9 cellular contexts compared by ENCODE assay signal in the genomic region with DNA sequence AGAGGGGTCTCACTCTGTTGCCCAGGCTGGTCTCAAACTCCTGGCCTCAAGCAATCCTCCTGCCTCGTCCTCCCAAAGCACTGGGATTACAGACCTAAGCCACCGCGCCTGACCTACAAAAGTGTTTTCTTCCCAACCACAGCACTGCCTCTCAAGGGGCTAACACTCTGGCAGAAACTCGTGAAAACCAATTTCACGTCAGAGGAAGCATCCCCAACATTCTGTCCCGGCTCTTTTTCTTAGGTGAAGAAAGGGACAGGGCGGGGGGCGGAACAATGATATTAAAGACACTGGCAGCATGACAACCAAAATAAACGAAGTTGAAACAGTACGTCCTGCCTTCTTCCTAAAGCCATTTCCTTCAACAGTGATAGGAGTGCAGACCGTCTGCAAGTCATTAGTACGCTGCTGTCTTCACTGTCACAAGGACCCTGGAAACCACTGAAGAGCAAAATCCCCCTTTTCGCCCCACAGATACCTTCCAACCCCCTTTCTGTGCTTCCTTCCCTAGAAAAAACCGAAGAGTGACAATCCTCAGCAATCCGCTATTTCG. TPM values are rescaled to one million over a fixed set of nuclear protein-coding genes. Genes with fewer than 3 reads are reported as not detected.
DNase-seq lines count a peak whose midpoint lies in the region; ATAC-seq, FAIRE-seq and TF ChIP-seq lines count a peak whose summit lies in the region.
"Not testable (repeated sequence)": the region's sequence is repeated elsewhere in the genome, so short reads cannot be mapped to it uniquely, and the experiment has no call there.
"Had no signal": no experiment of that assay in that cellular context is flagged by ENCODE, and none has a peak within 500 bp of the region (broad histone marks: within the 10 kb centered on the region; RNA-seq: fewer than 3 reads in every experiment).

No MANE protein-coding gene starts in this region.

- WGBS in HepG2 (ENCODE audit: low lambda C conversion rate), result no CpG with 5 or more reads among the region's 16 CpGs

- DNase-seq in GM06990 (ENCODE audit: extremely low read depth, insufficient read length); Panc1 (ENCODE audit: low read depth, low spot score); activated T-helper 2 cell treated with anti-CD3 and anti-CD28 coated beads, Interferon-gamma antibody, Interleukin-2, Interleukin-4, amounts not matched to agents 10 μg/mL and 5 μg/mL and 100 μg/mL, durations not matched to agents 14 hours and 24 hours and 36 hours (ENCODE audit: low spot score); MCF 10A (ENCODE audit: unreplicated experiment); fibroblast of mammary gland (ENCODE audit: low read depth); HepG2 (ENCODE audit: low spot score); skeletal muscle cell (ENCODE audit: low read depth): not testable (repeated sequence)

- peaks cover 26% of the 10 kb centered on the region for H3K36me3 Mint-ChIP-seq in activated T-helper 2 cell treated with anti-CD3 and anti-CD28 coated beads, Interferon-gamma antibody, Interleukin-2, Interleukin-4, amounts not matched to agents 10 μg/mL and 5 μg/mL and 100 μg/mL, durations not matched to agents 14 hours and 24 hours and 36 hours (ENCODE audit: low read depth)
- H3K36me3 Mint-ChIP-seq in MCF 10A (ENCODE audit: insufficient read depth, unreplicated experiment), result peaks cover 30% of the 10 kb centered on the region

- not testable (repeated sequence) for FAIRE-seq in HepG2 (lab: Jason Lieb, UNC)

- H3K4me1 Mint-ChIP-seq in activated T-helper 2 cell treated with anti-CD3 and anti-CD28 coated beads, Interferon-gamma antibody, Interleukin-2, Interleukin-4, amounts not matched to agents 10 μg/mL and 5 μg/mL and 100 μg/mL, durations not matched to agents 14 hours and 24 hours and 36 hours (ENCODE audit: low read depth), result peaks cover 19% of the 10 kb centered on the region
- H3K4me1 Mint-ChIP-seq in MCF 10A (ENCODE audit: insufficient read depth, unreplicated experiment), result not testable (repeated sequence)

- POLR2A ChIA-PET in Panc1 (lab: Charles Lee), result not testable (repeated sequence)
- POLR2A ChIA-PET in MCF 10A (lab: Yijun Ruan, JAX), result interaction anchor here (1.0 to 4.7 kb wide), 7 partner anchors 19 to 174 kb away, joined by 3 to 92 read pairs (median 27); partner anchors contain the start of genes ANKRD34A, PIAS3, POLR3GL and RBM8A
- POLR2A ChIA-PET in HepG2 (lab: Yijun Ruan, JAX), result interaction anchor here (1.6 to 2.1 kb wide), 2 partner anchors 105 to 116 kb away, joined by 5 to 12 read pairs; partner anchors contain the start of genes PDZK1 and RBM8A

- H3K4me3 ChIP-seq in ACC112 (ENCODE audit: low read depth, low read length), result peak overlapping the region; percentile 62
- H3K4me3 ChIP-seq in GM06990 (replicated peaks; ENCODE audit: low read depth, low read length), result peak overlapping the region; percentile 38
- H3K4me3 ChIP-seq in Panc1 (ENCODE audit: low read depth in 2 of 2, low read length in 2 of 2), result peak overlapping the region; percentile 17 to 37
- H3K4me3 ChIP-seq in fibroblast of mammary gland (ENCODE audit: control insufficient read depth, low read depth, low read length), result peak overlapping the region; percentile 29
- not testable (repeated sequence) for H3K4me3 ChIP-seq in HepG2 (replicated peaks in 1 of 3; ENCODE audit: insufficient read depth in 1 of 3, low read depth in 2 of 3, low read length in 3 of 3)
- H3K4me3 ChIP-seq in skeletal muscle cell (ENCODE audit: low read depth, low read length), result peak overlapping the region; percentile 28

- H3K27me3 ChIP-seq in ACC112 (ENCODE audit: insufficient read depth, low read length); GM06990 (replicated peaks; ENCODE audit: control insufficient read depth, insufficient read depth, low read length); Panc1 (ENCODE audit: control insufficient read depth, insufficient read depth, low read length); HepG2 (ENCODE audit: control insufficient read depth in 1 of 2, insufficient read depth in 2 of 2, low read length in 2 of 2): not testable (repeated sequence)

- H3K4me1 ChIP-seq in ACC112 (ENCODE audit: control insufficient read depth, insufficient read depth, low read length, unreplicated experiment) (peaks cover 12% of the 10 kb centered on the region), Panc1 (ENCODE audit: control insufficient read depth, insufficient read depth, low read length) (peaks cover 11% of the 10 kb centered on the region; the same call in 1 of the 2 replicates), HepG2 (ENCODE audit: insufficient read depth, low read length) (peaks cover 14% of the 10 kb centered on the region)

- 0 out of 2 replicates have a peak overlapping the region, but pooled peaks have one; percentile 27 for H3K4me2 ChIP-seq in HepG2 (ENCODE audit: low read depth, low read length)

- H2AFZ ChIP-seq in ACC112 (ENCODE audit: low read length, unreplicated experiment); HepG2 (ENCODE audit: low read length): not testable (repeated sequence)

- in situ Hi-C loops in Panc1 (cut with HindIII; ENCODE audit: low pct_unique_long_range_greater_than_20kb, low sequenced_read_pairs), result not testable (repeated sequence)
- in situ Hi-C loops in HepG2 (cut with HindIII; ENCODE audit: extremely low pct_ligation_motif_present, low pct_unique_long_range_greater_than_20kb), result loop anchor here (10.0 kb wide), 1 partner anchor 58 kb away; no protein-coding TSS in a partner anchor

- not testable (repeated sequence) for H3K27ac ChIP-seq in ACC112 (ENCODE audit: low read depth, low read length); Panc1 (ENCODE audit: low read length); HepG2 (ENCODE audit: extremely low read length, insufficient read depth, low read length)

- H3K9ac ChIP-seq in HepG2 (ENCODE audit: insufficient read depth, low read depth, low read length), result not testable (repeated sequence)

- H3K27me3 Mint-ChIP-seq in activated T-helper 2 cell treated with anti-CD3 and anti-CD28 coated beads, Interferon-gamma antibody, Interleukin-2, Interleukin-4, amounts not matched to agents 10 μg/mL and 5 μg/mL and 100 μg/mL, durations not matched to agents 14 hours and 24 hours and 36 hours (ENCODE audit: low read depth); MCF 10A (ENCODE audit: insufficient read depth, unreplicated experiment): not testable (repeated sequence)

- ATAC-seq in Panc1, HepG2: not testable (repeated sequence)

- H3K9me3 Mint-ChIP-seq in activated T-helper 2 cell treated with anti-CD3 and anti-CD28 coated beads, Interferon-gamma antibody, Interleukin-2, Interleukin-4, amounts not matched to agents 10 μg/mL and 5 μg/mL and 100 μg/mL, durations not matched to agents 14 hours and 24 hours and 36 hours; MCF 10A (ENCODE audit: unreplicated experiment): not testable (repeated sequence)

- intact Hi-C loops in Panc1 (cut with micrococcal nuclease; ENCODE audit: unreplicated experiment); activated T-helper 2 cell treated with anti-CD3 and anti-CD28 coated beads, Interferon-gamma antibody, Interleukin-2, Interleukin-4, amounts not matched to agents 10 μg/mL and 5 μg/mL and 100 μg/mL, durations not matched to agents 14 hours and 24 hours and 36 hours (cut with micrococcal nuclease): not testable (repeated sequence)
- intact Hi-C loops in MCF 10A (cut with micrococcal nuclease) (loop anchor here (5.0 to 10.0 kb wide), 3 partner anchors 41 to 101 kb away; no protein-coding TSS in a partner anchor), HepG2 (cut with micrococcal nuclease; ENCODE audit: unreplicated experiment) (loop anchor here (10.0 kb wide), 1 partner anchor 88 kb away; no protein-coding TSS in a partner anchor)

- not testable (repeated sequence) for TF ChIP-seq RAD21 in HepG2 (CRISPR knock-in tag; IDR thresholded peaks at IDR 0.05)

- not testable (repeated sequence) for H3K27ac Mint-ChIP-seq in activated T-helper 2 cell treated with anti-CD3 and anti-CD28 coated beads, Interferon-gamma antibody, Interleukin-2, Interleukin-4, amounts not matched to agents 10 μg/mL and 5 μg/mL and 100 μg/mL, durations not matched to agents 14 hours and 24 hours and 36 hours
- H3K27ac Mint-ChIP-seq in MCF 10A (ENCODE audit: low read depth, unreplicated experiment), result peak overlapping the region; percentile 94

- not testable (repeated sequence) for H4K20me1 ChIP-seq in HepG2 (ENCODE audit: insufficient read depth, low read length)

- H3K36me3 ChIP-seq in ACC112 (ENCODE audit: insufficient read depth, low read length) (peaks cover 19% of the 10 kb centered on the region), HepG2 (replicated peaks in 1 of 2; ENCODE audit: control insufficient read depth in 1 of 2, insufficient read depth in 2 of 2, low read length in 2 of 2) (peaks cover 3 to 14% of the 10 kb centered on the region in 2 experiments)
- not testable (repeated sequence) for H3K36me3 ChIP-seq in GM06990 (ENCODE audit: control insufficient read depth, insufficient read depth, low read length); Panc1 (ENCODE audit: control insufficient read depth, insufficient read depth, low read length)

- CTCF ChIA-PET in Panc1 (lab: Charles Lee); HepG2 (lab: Yijun Ruan, JAX; ENCODE audit: low intra/inter-chr PET ratio, low total read pairs): not testable (repeated sequence)
- CTCF ChIA-PET in MCF 10A (lab: Yijun Ruan, JAX), result interaction anchor here (0.9 kb wide), 1 partner anchor 15 kb away, joined by 3 read pairs; no protein-coding TSS in a partner anchor

- TF ChIP-seq POLR2A in HepG2 (IDR thresholded peaks at IDR 0.05; ENCODE audit: insufficient read depth in 1 of 2, low read depth in 2 of 2, low read length in 2 of 2), result not testable (repeated sequence)

- not testable (repeated sequence) for TF ChIP-seq CTCF in GM06990 (IDR thresholded peaks at IDR 0.05; ENCODE audit: insufficient read depth, low read length, poor library complexity, severe bottlenecking); Panc1 (IDR thresholded peaks at IDR 0.05); MCF 10A (IDR thresholded peaks at IDR 0.05; ENCODE audit: unreplicated experiment); fibroblast of mammary gland (conservative IDR thresholded peaks at IDR 0.05; ENCODE audit: control insufficient read depth, insufficient read depth, low read depth, low read length); HepG2 (CRISPR knock-in tag; IDR thresholded peaks at IDR 0.05)

- not testable (repeated sequence) for H3K9me3 ChIP-seq in Panc1 (ENCODE audit: control insufficient read depth, insufficient read depth, low read depth, low read length); HepG2 (ENCODE audit: low read length)

- peak overlapping the region; percentile 33 for H3K4me3 Mint-ChIP-seq in activated T-helper 2 cell treated with anti-CD3 and anti-CD28 coated beads, Interferon-gamma antibody, Interleukin-2, Interleukin-4, amounts not matched to agents 10 μg/mL and 5 μg/mL and 100 μg/mL, durations not matched to agents 14 hours and 24 hours and 36 hours (ENCODE audit: low read depth)
- peak overlapping the region; percentile 90 for H3K4me3 Mint-ChIP-seq in MCF 10A (ENCODE audit: unreplicated experiment)

- BruUV-seq in Panc1 (replicated peaks; lab: Mats Ljungman, UMichigan); HepG2 (replicated peaks; lab: Mats Ljungman, UMichigan): not testable (repeated sequence)
- TSS peak; percentile 37 for BruUV-seq in MCF 10A (replicated peaks; lab: Mats Ljungman, UMichigan)

- not testable (repeated sequence) for TF ChIP-seq EP300 in HepG2 (IDR thresholded peaks at IDR 0.05; ENCODE audit: low read depth in 2 of 2, low read length in 2 of 2); HepG2 (CRISPR knock-in tag; IDR thresholded peaks at IDR 0.05; ENCODE audit: borderline replicate concordance)

- H3K79me2 ChIP-seq in ACC112 (ENCODE audit: control insufficient read depth, insufficient read depth, low read length, unreplicated experiment) (peaks cover 41% of the 10 kb centered on the region), HepG2 (ENCODE audit: insufficient read depth, low read length) (peaks cover 19% of the 10 kb centered on the region)

RNA-seq across cellular contexts. Expression of gene RNF115, which starts 1.0 kb away (rescaled TPM):
- total RNA-seq in Panc1 (2021; ENCODE audit: unreplicated experiment), result 14.5 TPM
- polyA plus RNA-seq in Panc1 (2012; ENCODE audit: insufficient read length), result 6.5 TPM
- total RNA-seq in activated T-helper 2 cell treated with anti-CD3 and anti-CD28 coated beads, Interferon-gamma antibody, Interleukin-2, Interleukin-4, amounts not matched to agents 10 μg/mL and 5 μg/mL and 100 μg/mL, durations not matched to agents 14 hours and 24 hours and 36 hours, result 15.5 TPM in 2 replicates
- 16.8 and 19.5 TPM in 2 replicates for total RNA-seq in MCF 10A (2022)
- 7.8 and 10.1 TPM in 2 replicates for total RNA-seq in HepG2 (2016; rRNA removed; fragmentation: Illumina TruSeq; extraction: Trizol)
- 2.2 and 2.4 TPM in 2 replicates for total RNA-seq in HepG2 (2016; cell fraction: cytosol; rRNA removed; fragmentation: Illumina TruSeq; extraction: Trizol; ENCODE audit: low read depth)
- total RNA-seq in HepG2 (2016; cell fraction: insoluble cytoplasmic fraction; rRNA removed; fragmentation: Illumina TruSeq; extraction: Trizol), result 8.6 and 9.5 TPM in 2 replicates
- total RNA-seq in HepG2 (2016; cell fraction: membrane; rRNA removed; fragmentation: Illumina TruSeq; extraction: Trizol), result 6.1 and 6.2 TPM in 2 replicates
- total RNA-seq in HepG2 (2016; cell fraction: nucleus; rRNA removed; fragmentation: Illumina TruSeq; extraction: Trizol), result 10.9 and 11.6 TPM in 2 replicates
- polyA plus RNA-seq in HepG2 (2011; rRNA removed), result 4.6 and 6.0 TPM in 2 replicates
- 2.3 and 3.0 TPM in 2 replicates for polyA plus RNA-seq in HepG2 (2011; cell fraction: cytosol; rRNA removed)
- 3.0 and 4.1 TPM in 2 replicates for polyA plus RNA-seq in HepG2 (2011; cell fraction: nucleus; rRNA removed)
- 4.1 and 5.7 TPM in 2 replicates for polyA plus RNA-seq in HepG2 (2012)
- 2.9 and 3.4 TPM in 2 replicates for polyA plus RNA-seq in HepG2 (2016; cell fraction: cytosol; fragmentation: Illumina TruSeq; extraction: Trizol; ENCODE audit: low read depth)
- polyA plus RNA-seq in HepG2 (2016; cell fraction: insoluble cytoplasmic fraction; fragmentation: Illumina TruSeq; extraction: Trizol; ENCODE audit: low read depth), result 11.8 and 12.2 TPM in 2 replicates
- 7.2 and 8.6 TPM in 2 replicates for polyA plus RNA-seq in HepG2 (2016; cell fraction: membrane; fragmentation: Illumina TruSeq; extraction: Trizol; ENCODE audit: low read depth)
- polyA plus RNA-seq in HepG2 (2016; cell fraction: nucleus; fragmentation: Illumina TruSeq; extraction: Trizol; ENCODE audit: insufficient read depth, low read depth), result 15.3 and 16.4 TPM in 2 replicates
- polyA minus RNA-seq in HepG2 (2011; rRNA and poly(A)+ RNA removed; ENCODE audit: low replicate concordance), result 3.6 and 12.3 TPM in 2 replicates
- 2.1 and 2.6 TPM in 2 replicates for polyA minus RNA-seq in HepG2 (2011; cell fraction: cytosol; rRNA and poly(A)+ RNA removed)
- 11.2 and 12.9 TPM in 2 replicates for polyA minus RNA-seq in HepG2 (2011; cell fraction: nucleus; rRNA and poly(A)+ RNA removed)

RNA-seq across cellular contexts. Expression of gene POLR3C, which starts 1.1 kb away (rescaled TPM):
- total RNA-seq in Panc1 (2021; ENCODE audit: unreplicated experiment) (35.1 TPM), MCF 10A (2022) (67.9 and 96.8 TPM in 2 replicates), HepG2 (2016; rRNA removed; fragmentation: Illumina TruSeq; extraction: Trizol) (24.3 TPM in 2 replicates)
- 23.8 TPM for polyA plus RNA-seq in Panc1 (2012; ENCODE audit: insufficient read length)
- total RNA-seq in activated T-helper 2 cell treated with anti-CD3 and anti-CD28 coated beads, Interferon-gamma antibody, Interleukin-2, Interleukin-4, amounts not matched to agents 10 μg/mL and 5 μg/mL and 100 μg/mL, durations not matched to agents 14 hours and 24 hours and 36 hours, result 31.6 and 33.4 TPM in 2 replicates
- 11.5 and 13.9 TPM in 2 replicates for total RNA-seq in HepG2 (2016; cell fraction: cytosol; rRNA removed; fragmentation: Illumina TruSeq; extraction: Trizol; ENCODE audit: low read depth)
- 22.9 and 26.4 TPM in 2 replicates for total RNA-seq in HepG2 (2016; cell fraction: insoluble cytoplasmic fraction; rRNA removed; fragmentation: Illumina TruSeq; extraction: Trizol)
- total RNA-seq in HepG2 (2016; cell fraction: membrane; rRNA removed; fragmentation: Illumina TruSeq; extraction: Trizol), result 14.2 and 15.1 TPM in 2 replicates
- total RNA-seq in HepG2 (2016; cell fraction: nucleus; rRNA removed; fragmentation: Illumina TruSeq; extraction: Trizol), result 16.6 and 16.7 TPM in 2 replicates
- polyA plus RNA-seq in HepG2 (2011; rRNA removed), result 15.0 and 15.5 TPM in 2 replicates
- 13.3 and 17.9 TPM in 2 replicates for polyA plus RNA-seq in HepG2 (2011; cell fraction: cytosol; rRNA removed)
- 23.1 and 24.9 TPM in 2 replicates for polyA plus RNA-seq in HepG2 (2011; cell fraction: nucleus; rRNA removed)
- polyA plus RNA-seq in HepG2 (2012), result 14.2 and 14.7 TPM in 2 replicates
- 6.9 and 9.5 TPM in 2 replicates for polyA plus RNA-seq in HepG2 (2016; cell fraction: cytosol; fragmentation: Illumina TruSeq; extraction: Trizol; ENCODE audit: low read depth)
- 28.8 and 29.9 TPM in 2 replicates for polyA plus RNA-seq in HepG2 (2016; cell fraction: insoluble cytoplasmic fraction; fragmentation: Illumina TruSeq; extraction: Trizol; ENCODE audit: low read depth)
- polyA plus RNA-seq in HepG2 (2016; cell fraction: membrane; fragmentation: Illumina TruSeq; extraction: Trizol; ENCODE audit: low read depth), result 9.7 and 12.5 TPM in 2 replicates
- 24.4 and 27.3 TPM in 2 replicates for polyA plus RNA-seq in HepG2 (2016; cell fraction: nucleus; fragmentation: Illumina TruSeq; extraction: Trizol; ENCODE audit: insufficient read depth, low read depth)
- polyA minus RNA-seq in HepG2 (2011; rRNA and poly(A)+ RNA removed; ENCODE audit: low replicate concordance), result 22.4 and 66.8 TPM in 2 replicates
- 8.3 and 13.6 TPM in 2 replicates for polyA minus RNA-seq in HepG2 (2011; cell fraction: cytosol; rRNA and poly(A)+ RNA removed)
- 24.7 and 35.2 TPM in 2 replicates for polyA minus RNA-seq in HepG2 (2011; cell fraction: nucleus; rRNA and poly(A)+ RNA removed)

RNA-seq across cellular contexts. Expression of gene NUDT17, which starts 22.6 kb away (rescaled TPM):
- 3.7 TPM for total RNA-seq in Panc1 (2021; ENCODE audit: unreplicated experiment)
- 4.7 TPM for polyA plus RNA-seq in Panc1 (2012; ENCODE audit: insufficient read length)
- 2.6 and 3.4 TPM in 2 replicates for total RNA-seq in activated T-helper 2 cell treated with anti-CD3 and anti-CD28 coated beads, Interferon-gamma antibody, Interleukin-2, Interleukin-4, amounts not matched to agents 10 μg/mL and 5 μg/mL and 100 μg/mL, durations not matched to agents 14 hours and 24 hours and 36 hours
- 3.7 and 4.6 TPM in 2 replicates for total RNA-seq in MCF 10A (2022)
- 2.6 TPM in 2 replicates for total RNA-seq in HepG2 (2016; rRNA removed; fragmentation: Illumina TruSeq; extraction: Trizol)
- total RNA-seq in HepG2 (2016; cell fraction: cytosol; rRNA removed; fragmentation: Illumina TruSeq; extraction: Trizol; ENCODE audit: low read depth), result 0.18 and 0.81 TPM in 2 replicates
- 1.8 and 2.7 TPM in 2 replicates for total RNA-seq in HepG2 (2016; cell fraction: insoluble cytoplasmic fraction; rRNA removed; fragmentation: Illumina TruSeq; extraction: Trizol)
- total RNA-seq in HepG2 (2016; cell fraction: membrane; rRNA removed; fragmentation: Illumina TruSeq; extraction: Trizol), result 1.2 and 1.3 TPM in 2 replicates
- 2.6 and 4.1 TPM in 2 replicates for total RNA-seq in HepG2 (2016; cell fraction: nucleus; rRNA removed; fragmentation: Illumina TruSeq; extraction: Trizol)
- polyA plus RNA-seq in HepG2 (2011; rRNA removed), result 5.7 and 5.8 TPM in 2 replicates
- 3.2 and 4.8 TPM in 2 replicates for polyA plus RNA-seq in HepG2 (2011; cell fraction: cytosol; rRNA removed)
- 17.3 and 18.1 TPM in 2 replicates for polyA plus RNA-seq in HepG2 (2011; cell fraction: nucleus; rRNA removed)
- 2.8 and 3.1 TPM in 2 replicates for polyA plus RNA-seq in HepG2 (2012)
- 0.42 and 0.78 TPM in 2 replicates for polyA plus RNA-seq in HepG2 (2016; cell fraction: cytosol; fragmentation: Illumina TruSeq; extraction: Trizol; ENCODE audit: low read depth)
- 2.2 and 2.8 TPM in 2 replicates for polyA plus RNA-seq in HepG2 (2016; cell fraction: insoluble cytoplasmic fraction; fragmentation: Illumina TruSeq; extraction: Trizol; ENCODE audit: low read depth)
- polyA plus RNA-seq in HepG2 (2016; cell fraction: membrane; fragmentation: Illumina TruSeq; extraction: Trizol; ENCODE audit: low read depth), result 1.3 and 1.4 TPM in 2 replicates
- 7.6 and 8.5 TPM in 2 replicates for polyA plus RNA-seq in HepG2 (2016; cell fraction: nucleus; fragmentation: Illumina TruSeq; extraction: Trizol; ENCODE audit: insufficient read depth, low read depth)
- 1.4 and 4.4 TPM in 2 replicates for polyA minus RNA-seq in HepG2 (2011; rRNA and poly(A)+ RNA removed; ENCODE audit: low replicate concordance)
- polyA minus RNA-seq in HepG2 (2011; cell fraction: cytosol; rRNA and poly(A)+ RNA removed), result 0.79 TPM in 1 of 2 replicates, not detected in the other
- polyA minus RNA-seq in HepG2 (2011; cell fraction: nucleus; rRNA and poly(A)+ RNA removed), result 2.6 and 3.5 TPM in 2 replicates
- total RNA-seq: ascending aorta had no signal

RNA-seq across cellular contexts. Expression of gene PIAS3, which starts 36.0 kb away (rescaled TPM):
- total RNA-seq in Panc1 (2021; ENCODE audit: unreplicated experiment) (68.1 TPM), MCF 10A (2022) (34.3 and 36.9 TPM in 2 replicates), HepG2 (2016; rRNA removed; fragmentation: Illumina TruSeq; extraction: Trizol) (3.7 and 4.6 TPM in 2 replicates)
- polyA plus RNA-seq in Panc1 (2012; ENCODE audit: insufficient read length), result 108 TPM
- total RNA-seq in activated T-helper 2 cell treated with anti-CD3 and anti-CD28 coated beads, Interferon-gamma antibody, Interleukin-2, Interleukin-4, amounts not matched to agents 10 μg/mL and 5 μg/mL and 100 μg/mL, durations not matched to agents 14 hours and 24 hours and 36 hours, result 21.1 and 21.3 TPM in 2 replicates
- total RNA-seq in HepG2 (2016; cell fraction: cytosol; rRNA removed; fragmentation: Illumina TruSeq; extraction: Trizol; ENCODE audit: low read depth), result 0.91 and 1.5 TPM in 2 replicates
- total RNA-seq in HepG2 (2016; cell fraction: insoluble cytoplasmic fraction; rRNA removed; fragmentation: Illumina TruSeq; extraction: Trizol), result 4.0 and 4.2 TPM in 2 replicates
- total RNA-seq in HepG2 (2016; cell fraction: membrane; rRNA removed; fragmentation: Illumina TruSeq; extraction: Trizol), result 2.8 and 3.2 TPM in 2 replicates
- 4.7 TPM in 2 replicates for total RNA-seq in HepG2 (2016; cell fraction: nucleus; rRNA removed; fragmentation: Illumina TruSeq; extraction: Trizol)
- polyA plus RNA-seq in HepG2 (2011; rRNA removed), result 8.0 and 9.7 TPM in 2 replicates
- polyA plus RNA-seq in HepG2 (2011; cell fraction: cytosol; rRNA removed), result 5.0 and 5.5 TPM in 2 replicates
- polyA plus RNA-seq in HepG2 (2011; cell fraction: nucleus; rRNA removed), result 26.5 and 26.8 TPM in 2 replicates
- polyA plus RNA-seq in HepG2 (2012), result 5.8 and 6.8 TPM in 2 replicates
- 1.2 and 1.3 TPM in 2 replicates for polyA plus RNA-seq in HepG2 (2016; cell fraction: cytosol; fragmentation: Illumina TruSeq; extraction: Trizol; ENCODE audit: low read depth)
- polyA plus RNA-seq in HepG2 (2016; cell fraction: insoluble cytoplasmic fraction; fragmentation: Illumina TruSeq; extraction: Trizol; ENCODE audit: low read depth), result 6.6 and 7.8 TPM in 2 replicates
- 4.0 and 4.3 TPM in 2 replicates for polyA plus RNA-seq in HepG2 (2016; cell fraction: membrane; fragmentation: Illumina TruSeq; extraction: Trizol; ENCODE audit: low read depth)
- 15.4 and 16.3 TPM in 2 replicates for polyA plus RNA-seq in HepG2 (2016; cell fraction: nucleus; fragmentation: Illumina TruSeq; extraction: Trizol; ENCODE audit: insufficient read depth, low read depth)
- polyA minus RNA-seq in HepG2 (2011; rRNA and poly(A)+ RNA removed; ENCODE audit: low replicate concordance), result 8.5 and 12.9 TPM in 2 replicates
- polyA minus RNA-seq in HepG2 (2011; cell fraction: cytosol; rRNA and poly(A)+ RNA removed), result 3.7 and 4.6 TPM in 2 replicates
- 9.3 and 10.7 TPM in 2 replicates for polyA minus RNA-seq in HepG2 (2011; cell fraction: nucleus; rRNA and poly(A)+ RNA removed)
